1 cellular context compared by ENCODE assay signal in genomic region chr7:116636997-116637396, GRCh38.
TF ChIP-seq lines count a peak whose summit lies in the region.

No MANE protein-coding gene starts in this region.

TF ChIP-seq in HEK293, 187 proteins besides CTCF, POLR2A, EP300 and RAD21 (continued from another document):
- TF ChIP-seq, protein P1, sequence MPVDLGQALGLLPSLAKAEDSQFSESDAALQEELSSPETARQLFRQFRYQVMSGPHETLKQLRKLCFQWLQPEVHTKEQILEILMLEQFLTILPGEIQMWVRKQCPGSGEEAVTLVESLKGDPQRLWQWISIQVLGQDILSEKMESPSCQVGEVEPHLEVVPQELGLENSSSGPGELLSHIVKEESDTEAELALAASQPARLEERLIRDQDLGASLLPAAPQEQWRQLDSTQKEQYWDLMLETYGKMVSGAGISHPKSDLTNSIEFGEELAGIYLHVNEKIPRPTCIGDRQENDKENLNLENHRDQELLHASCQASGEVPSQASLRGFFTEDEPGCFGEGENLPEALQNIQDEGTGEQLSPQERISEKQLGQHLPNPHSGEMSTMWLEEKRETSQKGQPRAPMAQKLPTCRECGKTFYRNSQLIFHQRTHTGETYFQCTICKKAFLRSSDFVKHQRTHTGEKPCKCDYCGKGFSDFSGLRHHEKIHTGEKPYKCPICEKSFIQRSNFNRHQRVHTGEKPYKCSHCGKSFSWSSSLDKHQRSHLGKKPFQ (tag by site-specific recombination; IDR thresholded peaks at IDR 0.05): no peak; the same call in 1 of the 2 replicates
- TF ChIP-seq ZNF221 (tag by site-specific recombination; IDR thresholded peaks at IDR 0.05; ENCODE audit: borderline replicate concordance) (no peak), ZNF324 (tag by site-specific recombination; IDR thresholded peaks at IDR 0.05) (no peak), ZNF138 (tag by site-specific recombination; IDR thresholded peaks at IDR 0.05; ENCODE audit: borderline replicate concordance) (no peak), ZNF24 (tag by site-specific recombination; IDR thresholded peaks at IDR 0.05) (no peak), ZNF114 (tag by site-specific recombination; IDR thresholded peaks at IDR 0.05) (no peak), ZIC2 (tag by site-specific recombination; IDR thresholded peaks at IDR 0.05) (no peak), IKZF3 (tag by site-specific recombination; IDR thresholded peaks at IDR 0.05) (peak; percentile 92), RBAK (tag by site-specific recombination; IDR thresholded peaks at IDR 0.05) (no peak), ZNF558 (tag by site-specific recombination; IDR thresholded peaks at IDR 0.05) (no peak), ZBTB8A (tag by site-specific recombination; IDR thresholded peaks at IDR 0.05) (0 out of 2 replicates have a peak, but pooled peaks have one; percentile 26), ZNF777 (tag by site-specific recombination; IDR thresholded peaks at IDR 0.05; ENCODE audit: borderline replicate concordance) (no peak), ZNF529 (tag by site-specific recombination; IDR thresholded peaks at IDR 0.05; ENCODE audit: insufficient replicate concordance) (no peak), ZNF146 (tag by site-specific recombination; IDR thresholded peaks at IDR 0.05) (no peak), KLF1 (tag by site-specific recombination; IDR thresholded peaks at IDR 0.05) (no peak), ZNF37A (tag by site-specific recombination; IDR thresholded peaks at IDR 0.05) (no peak), ZNF629 (tag by site-specific recombination; IDR thresholded peaks at IDR 0.05) (no peak)
TF ChIP-seq in HEK293: peak in this region for 32.
